8 cellular contexts compared by ENCODE assay signal in genomic region chr18:47772374-47773248, GRCh38.
A peak's percentile ranks its signal among the peaks of the same experiment; 100 is the strongest.
DNase-seq lines count a peak whose midpoint lies in the region; ATAC-seq and TF ChIP-seq lines count a peak whose summit lies in the region.

No MANE protein-coding gene starts in this region.

- H3K27me3 ChIP-seq in SJCRH30 (no peaks in the 10 kb centered on the region), smooth muscle cell (ENCODE audit: low read depth) (no peaks in the 10 kb centered on the region)

- H4K20me1 ChIP-seq in smooth muscle cell (ENCODE audit: low read depth), result no peaks in the 10 kb centered on the region

- no peak overlapping the region for H3K27ac ChIP-seq in SJCRH30
- no peak overlapping the region for H3K27ac ChIP-seq in smooth muscle cell (ENCODE audit: low read depth)

- DNase-seq in EL (peak; percentile 71), SJCRH30 (peak; percentile 57 to 76), activated gamma-delta T cell (lab: John Stamatoyannopoulos, UW) (peak; percentile 10), Right ventricle myocardium superior (peak; percentile 71), smooth muscle cell (lab: John Stamatoyannopoulos, UW; ENCODE audit: unreplicated experiment) (no peak), cerebellar nuclear complex (lab: John Stamatoyannopoulos, UW) (no peak)
- DNase-seq in Jurkat, Clone E6-1 (ENCODE audit: low read depth, low spot score), result peak; percentile 25

- H3K4me2 ChIP-seq in smooth muscle cell, result no peak overlapping the region

- H3K4me1 ChIP-seq in SJCRH30 (no peaks in the 10 kb centered on the region), smooth muscle cell (ENCODE audit: low read depth) (no peaks in the 10 kb centered on the region)

- no peak overlapping the region for H3K9ac ChIP-seq in smooth muscle cell (ENCODE audit: low read depth)

- H3K79me2 ChIP-seq in smooth muscle cell (ENCODE audit: low read depth), result no peaks in the 10 kb centered on the region

- H3K36me3 ChIP-seq in SJCRH30 (no peaks in the 10 kb centered on the region), smooth muscle cell (ENCODE audit: low read depth) (no peaks in the 10 kb centered on the region)

- H3K4me3 ChIP-seq in Jurkat, Clone E6-1 (ENCODE audit: low read length), result no peak overlapping the region
- no peak overlapping the region for H3K4me3 ChIP-seq in SJCRH30
- no peak overlapping the region for H3K4me3 ChIP-seq in smooth muscle cell

- H2AFZ ChIP-seq in smooth muscle cell (ENCODE audit: low read depth), result no peak overlapping the region

- peak; percentile 80 for ATAC-seq in Right ventricle myocardium superior (ENCODE audit: poor library complexity)
- ATAC-seq in GM18517 (IDR thresholded peaks at IDR 0.05; ENCODE audit: unreplicated experiment), result no peak

- no peaks in the 10 kb centered on the region for H3F3A ChIP-seq in smooth muscle cell (ENCODE audit: low read depth)

- H3K9me3 ChIP-seq in SJCRH30 (replicated peaks) (no peaks in the 10 kb centered on the region), smooth muscle cell (replicated peaks; ENCODE audit: low read depth) (no peaks in the 10 kb centered on the region)

- WGBS in smooth muscle cell (ENCODE audit: low lambda C conversion rate), result 65% methylated on average over 16 of the region's 16 CpGs

- peak; percentile 66 for TF ChIP-seq CTCF in smooth muscle cell (IDR thresholded peaks at IDR 0.05; ENCODE audit: borderline replicate concordance, insufficient read depth, poor library complexity, severe bottlenecking)

- intact Hi-C loops in Right ventricle myocardium superior (cut with DNase I), result loop anchor here (2.0 to 10.0 kb wide), 2 partner anchors 72 to 248 kb away; no protein-coding TSS in a partner anchor

Comparison
In these comparisons a context has a peak if more than half of its experiments do, and no peak if none do; other contexts are left out.
1. DNase-seq: peak in EL (single experiment), Jurkat, Clone E6-1 (single experiment), SJCRH30 (2 of 2), activated gamma-delta T cell (single experiment) and Right ventricle myocardium superior (single experiment); none in smooth muscle cell (single experiment) and cerebellar nuclear complex (0 of 2).